In genomic region chr6:21078497-21078896, GRCh38 we compare ENCODE assay signal across 18 cellular contexts.
DNase-seq lines count a peak whose midpoint lies in the region; ATAC-seq, FAIRE-seq and TF ChIP-seq lines count a peak whose summit lies in the region.
"Had no signal": no experiment of that assay in that cellular context is flagged by ENCODE, and none has a peak within 500 bp of the region (broad histone marks: within the 10 kb centered on the region; RNA-seq: fewer than 3 reads in every experiment).

No MANE protein-coding gene starts in this region.

- no peaks in the 10 kb centered on the region for H3K27me3 Mint-ChIP-seq in H9 (ENCODE audit: low read depth)
- H3K27me3 Mint-ChIP-seq in naive thymus-derived CD4-positive, alpha-beta T cell, result no peaks in the 10 kb centered on the region
- H3K27me3 Mint-ChIP-seq: B cell; CD4-positive, alpha-beta T cell had no signal

- H3K27ac ChIP-seq in H9 (ENCODE audit: insufficient read length, low read depth, low read length) (no peak overlapping the region), mesenchymal stem cell (ENCODE audit: low read length, poor library complexity, severe bottlenecking) (no peak overlapping the region)
- H3K27ac ChIP-seq in naive thymus-derived CD4-positive, alpha-beta T cell (ENCODE audit: low read depth, low read length), result no peak overlapping the region

- H4K91ac ChIP-seq in H9 (ENCODE audit: insufficient read length, low read depth, low read length), result no peak overlapping the region
- H4K91ac ChIP-seq in mesenchymal stem cell (ENCODE audit: low read length), result peak overlapping the region; percentile 68

- no peak for DNase-seq in H9
- DNase-seq in bronchial epithelial cell (ENCODE audit: low read depth), result no peak
- DNase-seq in mesenchymal stem cell, result no peak
- no peak for DNase-seq in GM13977 (ENCODE audit: low spot score)
- DNase-seq in naive thymus-derived CD4-positive, alpha-beta T cell, result no peak
- DNase-seq: C1 segment of cervical spinal cord; Calu3; CD4-positive, alpha-beta T cell; DMS 273 treated with DMSO at 0.1 percent for 48 hours; DMS79 had no signal

- H3K18ac ChIP-seq in H9 (ENCODE audit: insufficient read length, low read depth, low read length) (no peak overlapping the region), mesenchymal stem cell (ENCODE audit: low read depth in 1 of 2, low read length in 2 of 2) (no peak overlapping the region)

- no peaks in the 10 kb centered on the region for H3K9me3 ChIP-seq in H9 (ENCODE audit: control insufficient read depth, low read depth, low read length)
- H3K9me3 ChIP-seq in mesenchymal stem cell (ENCODE audit: control insufficient read depth, low read length), result peaks cover 4% of the 10 kb centered on the region
- no peaks in the 10 kb centered on the region for H3K9me3 ChIP-seq in naive thymus-derived CD4-positive, alpha-beta T cell (ENCODE audit: control insufficient read depth in 2 of 3, low read length in 3 of 3)

- ATAC-seq in GM18505 (IDR thresholded peaks at IDR 0.05; ENCODE audit: unreplicated experiment), result no peak
- ATAC-seq in HG02840 (IDR thresholded peaks at IDR 0.05; ENCODE audit: low FRiP score, unreplicated experiment), result no peak
- ATAC-seq in naive thymus-derived CD4-positive, alpha-beta T cell, result no peak
- ATAC-seq: GM12878, HepG2 had no signal

- no peak for TF ChIP-seq POLR2A in GM18505 (IDR thresholded peaks at IDR 0.05; ENCODE audit: borderline replicate concordance, extremely low read depth, insufficient read depth, insufficient read length)

- H4K5ac ChIP-seq in H9 (ENCODE audit: insufficient read length, low read depth, low read length), result no peak overlapping the region

- H3K4me3 ChIP-seq in bronchial epithelial cell (ENCODE audit: low read depth, low read length) (no peak overlapping the region), mesenchymal stem cell (ENCODE audit: insufficient read depth in 1 of 2, low read depth in 1 of 2, low read length in 2 of 2) (no peak overlapping the region)
- no peak overlapping the region for H3K4me3 ChIP-seq in naive thymus-derived CD4-positive, alpha-beta T cell (ENCODE audit: low read length)
- H3K4me3 ChIP-seq: GM12878 had no signal

- H3K4me2 ChIP-seq in H9 (ENCODE audit: insufficient read depth, insufficient read length, low read length), result no peak overlapping the region
- H3K4me2 ChIP-seq in mesenchymal stem cell (ENCODE audit: low read length, poor library complexity, severe bottlenecking), result no peak overlapping the region

- no peak overlapping the region for H2BK5ac ChIP-seq in H9 (ENCODE audit: insufficient read length, low read length)
- H2BK5ac ChIP-seq in mesenchymal stem cell (ENCODE audit: low read depth, low read length, poor library complexity, severe bottlenecking), result no peak overlapping the region

- H2AK5ac ChIP-seq in H9 (ENCODE audit: insufficient read length, low read length) (no peak overlapping the region), mesenchymal stem cell (ENCODE audit: low read length, severe bottlenecking) (no peak overlapping the region)

- CTCF ChIA-PET in naive thymus-derived CD4-positive, alpha-beta T cell (lab: Charles Lee), result no interaction called here

- H3K27me3 ChIP-seq in H9 (ENCODE audit: insufficient read depth, low read length) (no peaks in the 10 kb centered on the region), bronchial epithelial cell (ENCODE audit: control insufficient read depth, insufficient read depth, low read length) (no peaks in the 10 kb centered on the region), mesenchymal stem cell (ENCODE audit: control insufficient read depth in 1 of 2, insufficient read depth in 1 of 2, low read length in 2 of 2) (no peaks in the 10 kb centered on the region)
- no peaks in the 10 kb centered on the region for H3K27me3 ChIP-seq in naive thymus-derived CD4-positive, alpha-beta T cell (ENCODE audit: control insufficient read depth in 2 of 2, insufficient read depth in 2 of 2, low read length in 2 of 2)

- no peak overlapping the region for H2BK15ac ChIP-seq in H9 (ENCODE audit: low read depth, low read length)
- no peak overlapping the region for H2BK15ac ChIP-seq in mesenchymal stem cell (ENCODE audit: low read depth, poor library complexity, severe bottlenecking)

- H2AFZ ChIP-seq in H9 (ENCODE audit: low read length) (no peak overlapping the region), mesenchymal stem cell (ENCODE audit: low read depth, low read length) (no peak overlapping the region)

- H3K56ac ChIP-seq in H9 (ENCODE audit: insufficient read length, low read depth, low read length), result no peak overlapping the region

- intact Hi-C loops in naive thymus-derived CD4-positive, alpha-beta T cell (cut with micrococcal nuclease), result no loop called here

- H3K9me3 Mint-ChIP-seq in H9, result peaks cover 1% of the 10 kb centered on the region in 2 experiments; a peak in 3 of 5 replicates
- H3K9me3 Mint-ChIP-seq in naive thymus-derived CD4-positive, alpha-beta T cell, result peaks cover 0 to 18% (median 3%) of the 10 kb centered on the region in 11 donors

- H2BK12ac ChIP-seq in H9 (ENCODE audit: insufficient read length, low read depth, low read length), result no peak overlapping the region
- no peak overlapping the region for H2BK12ac ChIP-seq in mesenchymal stem cell (ENCODE audit: low read length in 2 of 2)

- H3K9ac ChIP-seq in H9 (ENCODE audit: extremely low read depth, insufficient read length, low read length) (no peak overlapping the region), mesenchymal stem cell (ENCODE audit: low read length) (no peak overlapping the region)

- H3K4ac ChIP-seq in H9 (ENCODE audit: low read depth, low read length) (no peak overlapping the region), mesenchymal stem cell (ENCODE audit: low read depth in 1 of 2, low read length in 2 of 2) (peak overlapping the region in 1 of 2 experiments; percentile 51)

- POLR2A ChIA-PET in naive thymus-derived CD4-positive, alpha-beta T cell (lab: Charles Lee), result no interaction called here

- H4K8ac ChIP-seq in H9 (replicated peaks; ENCODE audit: insufficient read length, low read depth, low read length), result no peak overlapping the region
- H4K8ac ChIP-seq in mesenchymal stem cell (ENCODE audit: low read length), result no peak overlapping the region

- no peak overlapping the region for H2BK20ac ChIP-seq in H9 (ENCODE audit: low read depth, low read length, poor library complexity, severe bottlenecking)

- no peaks in the 10 kb centered on the region for H3K23me2 ChIP-seq in H9 (ENCODE audit: insufficient read length, low read depth, low read length, poor library complexity, severe bottlenecking)

- H3K23ac ChIP-seq in H9 (ENCODE audit: insufficient read length, low read depth, low read length) (no peak overlapping the region), mesenchymal stem cell (ENCODE audit: low read length in 2 of 2) (no peak overlapping the region)

- H3K36me3 Mint-ChIP-seq in H9 (ENCODE audit: insufficient read depth in 1 of 3, low read depth in 3 of 3), result peaks cover under 1 to 2% (median 1%) of the 10 kb centered on the region in 3 experiments; a peak in 6 of 7 replicates
- H3K36me3 Mint-ChIP-seq in naive thymus-derived CD4-positive, alpha-beta T cell, result peaks cover 15 to 61% (median 47%) of the 10 kb centered on the region in 5 donors

- H3K36me3 ChIP-seq in bronchial epithelial cell (ENCODE audit: control insufficient read depth, insufficient read depth, low read length) (no peaks in the 10 kb centered on the region), mesenchymal stem cell (ENCODE audit: control insufficient read depth in 1 of 2, insufficient read depth in 2 of 2, low read depth in 1 of 2, low read length in 2 of 2) (no peaks in the 10 kb centered on the region)
- peaks cover 0 to 5% (median 0%) of the 10 kb centered on the region in 3 experiments for H3K36me3 ChIP-seq in naive thymus-derived CD4-positive, alpha-beta T cell (ENCODE audit: control insufficient read depth in 2 of 3, insufficient read depth in 3 of 3, low read length in 3 of 3)

- TF ChIP-seq CTCF in H9 (conservative IDR thresholded peaks at IDR 0.05) (no peak), bronchial epithelial cell (IDR thresholded peaks at IDR 0.05; ENCODE audit: insufficient read depth, low read length, severe bottlenecking) (no peak), GM13977 (IDR thresholded peaks at IDR 0.05; ENCODE audit: extremely low read depth, insufficient read depth, missing control alignments) (no peak)

- in situ Hi-C loops in GM13977 (cut with MboI; ENCODE audit: low pct_unique_long_range_greater_than_20kb, low sequenced_read_pairs, unreplicated experiment), result no loop called here

- H3K14ac ChIP-seq in H9 (ENCODE audit: insufficient read depth, low read length) (no peak overlapping the region), mesenchymal stem cell (ENCODE audit: low read length in 2 of 2) (no peak overlapping the region)

- no CpG with 5 or more reads among the region's 3 CpGs for WGBS in H9 (ENCODE audit: extremely low coverage, insufficient read length, low lambda C conversion rate)
- 96% methylated on average over 3 of the region's 3 CpGs for WGBS in mesenchymal stem cell

- peaks cover 5% of the 10 kb centered on the region; the same call in 1 of the 2 replicates for H3K4me1 ChIP-seq in H9 (ENCODE audit: insufficient read depth, low read length)
- H3K4me1 ChIP-seq in mesenchymal stem cell (ENCODE audit: control insufficient read depth, insufficient read depth, low read depth, low read length), result no peaks in the 10 kb centered on the region
- H3K4me1 ChIP-seq in naive thymus-derived CD4-positive, alpha-beta T cell (ENCODE audit: control insufficient read depth in 2 of 2, insufficient read depth in 2 of 2, low read length in 2 of 2), result no peaks in the 10 kb centered on the region

- H3K4me3 Mint-ChIP-seq in H9, result no peak overlapping the region
- H3K4me3 Mint-ChIP-seq in naive thymus-derived CD4-positive, alpha-beta T cell, result no peak overlapping the region
- H3K4me3 Mint-ChIP-seq: B cell; CD4-positive, alpha-beta T cell had no signal

- H3T11ph ChIP-seq in H9 (ENCODE audit: low read length), result no peak overlapping the region

- no peaks in the 10 kb centered on the region for H4K20me1 ChIP-seq in H9 (ENCODE audit: control insufficient read depth, insufficient read depth, insufficient read length)

- FAIRE-seq in bronchial epithelial cell (lab: Jason Lieb, UNC), result peak; percentile 13
- FAIRE-seq: A204.1, GM12878, GM19239, H54, HepG2 had no signal

- no peaks in the 10 kb centered on the region for H3K79me2 ChIP-seq in H9 (ENCODE audit: insufficient read depth, low read length)

- H3K79me1 ChIP-seq in H9 (ENCODE audit: insufficient read depth, low read depth, low read length, poor library complexity, severe bottlenecking) (no peaks in the 10 kb centered on the region), mesenchymal stem cell (replicated peaks; ENCODE audit: low read length, poor library complexity, severe bottlenecking) (no peaks in the 10 kb centered on the region)

- H2BK120ac ChIP-seq in H9 (ENCODE audit: low read depth, low read length, poor library complexity, severe bottlenecking), result no peak overlapping the region
- no peak overlapping the region for H2BK120ac ChIP-seq in mesenchymal stem cell (ENCODE audit: low read depth, low read length)

- H3K27ac Mint-ChIP-seq in H9, result peak overlapping the region in 2 of 3 experiments; percentile 7 to 20; a peak in 1 of 7 replicates
- H3K27ac Mint-ChIP-seq in naive thymus-derived CD4-positive, alpha-beta T cell, result no peak overlapping the region
- H3K27ac Mint-ChIP-seq: B cell; CD4-positive, alpha-beta T cell had no signal

- peaks cover 9 to 10% of the 10 kb centered on the region in 2 experiments for H3K4me1 Mint-ChIP-seq in H9
- peaks cover 0 to 4% (median 0%) of the 10 kb centered on the region in 7 donors for H3K4me1 Mint-ChIP-seq in naive thymus-derived CD4-positive, alpha-beta T cell
- H3K4me1 Mint-ChIP-seq: B cell had no signal

Comparison
In these comparisons a context has a peak if more than half of its experiments do, and no peak if none do; other contexts are left out.
1. H3K27ac Mint-ChIP-seq: peak in H9 (2 of 3); none in naive thymus-derived CD4-positive, alpha-beta T cell (0 of 9).